ENCODE assay signal across 1 cellular context in the genomic region with DNA sequence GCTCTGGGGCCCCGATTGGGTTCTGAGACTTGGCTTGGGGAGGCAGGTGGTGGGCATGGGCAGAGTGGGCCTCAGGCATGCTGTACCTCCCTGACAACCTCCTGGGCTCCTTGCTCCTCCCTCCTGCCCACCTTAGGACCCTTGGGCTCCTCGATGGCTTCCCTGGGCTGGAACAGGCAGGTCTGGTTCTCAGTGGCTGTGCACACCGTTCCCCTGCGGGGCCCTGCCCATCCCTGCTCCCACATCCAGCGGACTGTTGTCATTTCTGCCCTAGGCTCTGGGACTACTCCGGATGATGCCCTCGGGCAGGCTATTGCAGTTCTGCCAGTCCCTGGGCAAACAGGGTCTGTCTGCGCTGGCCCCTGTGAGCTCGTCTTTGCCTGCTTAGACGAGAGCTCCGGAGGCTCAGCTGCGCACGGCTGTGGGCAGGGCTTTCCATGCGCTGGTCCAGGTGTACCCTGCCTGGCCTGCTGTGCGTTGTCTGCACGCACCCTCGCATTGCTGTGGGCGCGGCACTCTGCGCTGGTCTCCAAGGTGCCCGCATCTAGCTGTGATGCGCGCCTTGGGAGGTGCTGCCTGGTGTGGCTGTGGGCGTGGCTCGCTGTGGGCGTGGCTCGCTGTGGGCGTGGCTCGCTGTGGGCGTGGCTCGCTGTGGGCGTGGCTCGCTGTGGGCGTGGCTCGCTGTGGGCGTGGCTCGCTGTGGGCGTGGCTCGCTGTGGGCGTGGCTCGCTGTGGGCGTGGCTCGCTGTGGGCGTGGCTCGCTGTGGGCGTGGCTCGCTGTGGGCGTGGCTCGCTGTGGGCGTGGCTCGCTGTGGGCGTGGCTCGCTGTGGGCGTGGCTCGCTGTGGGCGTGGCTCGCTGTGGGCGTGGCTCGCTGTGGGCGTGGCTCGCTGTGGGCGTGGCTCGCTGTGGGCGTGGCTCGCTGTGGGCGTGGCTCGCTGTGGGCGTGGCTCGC.
TF ChIP-seq lines count a peak whose summit lies in the region.
"Not testable (repeated sequence)": the region's sequence is repeated elsewhere in the genome, so short reads cannot be mapped to it uniquely, and the experiment has no call there.

No MANE protein-coding gene starts in this region.

TF ChIP-seq in K562, 482 proteins besides CTCF, POLR2A, EP300 and RAD21:
- TF ChIP-seq E2F1 (CRISPR knock-in tag; IDR thresholded peaks at IDR 0.05) (peak; percentile 55; the same call in 1 of the 2 replicates), KLF13 (tag; IDR thresholded peaks at IDR 0.05; ENCODE audit: borderline replicate concordance, low read depth) (peak; percentile 66; the same call in 1 of the 2 replicates), POLR2G (IDR thresholded peaks at IDR 0.05; ENCODE audit: low read depth, low read length) (peak; percentile 55; the same call in 1 of the 2 replicates), ZNF511 (CRISPR knock-in tag; IDR thresholded peaks at IDR 0.05) (peak; percentile 62; the same call in 1 of the 2 replicates), MAX (CRISPR knock-in tag; IDR thresholded peaks at IDR 0.05) (peak; percentile 64; the same call in 1 of the 2 replicates), CREM (IDR thresholded peaks at IDR 0.05; ENCODE audit: low read depth) (peak; percentile 46; the same call in 1 of the 2 replicates), TFAP4 (CRISPR knock-in tag; IDR thresholded peaks at IDR 0.05; ENCODE audit: borderline replicate concordance) (peak; percentile 15; the same call in 1 of the 2 replicates), FIP1L1 (IDR thresholded peaks at IDR 0.05; ENCODE audit: low read depth, low read length, poor library complexity, severe bottlenecking) (peak; percentile 32), SP1 (CRISPR knock-in tag; IDR thresholded peaks at IDR 0.05) (peak; percentile 100), KLF1 (tag; IDR thresholded peaks at IDR 0.05) (0 out of 2 replicates have a peak, but pooled peaks have one; percentile 70), RBFOX2 (IDR thresholded peaks at IDR 0.05; ENCODE audit: low read depth, low read length) (peak; percentile 45; the same call in 1 of the 2 replicates), CCNT2 (IDR thresholded peaks at IDR 0.05; ENCODE audit: borderline replicate concordance, extremely low read depth, insufficient read length, low read depth, low read length) (peak; percentile 29), CREB1 (IDR thresholded peaks at IDR 0.05) (peak; percentile 53), MYC (IDR thresholded peaks at IDR 0.05; ENCODE audit: low read depth, low read length) (peak; percentile 36; the same call in 1 of the 2 replicates), RB1 (IDR thresholded peaks at IDR 0.05; ENCODE audit: low read depth) (peak; percentile 20; the same call in 1 of the 2 replicates), ZBTB9 (CRISPR knock-in tag; IDR thresholded peaks at IDR 0.05) (peak; percentile 56; the same call in 1 of the 2 replicates)
- TF ChIP-seq, protein P1, sequence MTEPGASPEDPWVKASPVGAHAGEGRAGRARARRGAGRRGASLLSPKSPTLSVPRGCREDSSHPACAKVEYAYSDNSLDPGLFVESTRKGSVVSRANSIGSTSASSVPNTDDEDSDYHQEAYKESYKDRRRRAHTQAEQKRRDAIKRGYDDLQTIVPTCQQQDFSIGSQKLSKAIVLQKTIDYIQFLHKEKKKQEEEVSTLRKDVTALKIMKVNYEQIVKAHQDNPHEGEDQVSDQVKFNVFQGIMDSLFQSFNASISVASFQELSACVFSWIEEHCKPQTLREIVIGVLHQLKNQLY (CRISPR knock-in tag; conservative IDR thresholded peaks at IDR 0.05), result peak in 1 of 2 experiments; percentile 77; a peak in 1 of 4 replicates
- TF ChIP-seq, protein P2, sequence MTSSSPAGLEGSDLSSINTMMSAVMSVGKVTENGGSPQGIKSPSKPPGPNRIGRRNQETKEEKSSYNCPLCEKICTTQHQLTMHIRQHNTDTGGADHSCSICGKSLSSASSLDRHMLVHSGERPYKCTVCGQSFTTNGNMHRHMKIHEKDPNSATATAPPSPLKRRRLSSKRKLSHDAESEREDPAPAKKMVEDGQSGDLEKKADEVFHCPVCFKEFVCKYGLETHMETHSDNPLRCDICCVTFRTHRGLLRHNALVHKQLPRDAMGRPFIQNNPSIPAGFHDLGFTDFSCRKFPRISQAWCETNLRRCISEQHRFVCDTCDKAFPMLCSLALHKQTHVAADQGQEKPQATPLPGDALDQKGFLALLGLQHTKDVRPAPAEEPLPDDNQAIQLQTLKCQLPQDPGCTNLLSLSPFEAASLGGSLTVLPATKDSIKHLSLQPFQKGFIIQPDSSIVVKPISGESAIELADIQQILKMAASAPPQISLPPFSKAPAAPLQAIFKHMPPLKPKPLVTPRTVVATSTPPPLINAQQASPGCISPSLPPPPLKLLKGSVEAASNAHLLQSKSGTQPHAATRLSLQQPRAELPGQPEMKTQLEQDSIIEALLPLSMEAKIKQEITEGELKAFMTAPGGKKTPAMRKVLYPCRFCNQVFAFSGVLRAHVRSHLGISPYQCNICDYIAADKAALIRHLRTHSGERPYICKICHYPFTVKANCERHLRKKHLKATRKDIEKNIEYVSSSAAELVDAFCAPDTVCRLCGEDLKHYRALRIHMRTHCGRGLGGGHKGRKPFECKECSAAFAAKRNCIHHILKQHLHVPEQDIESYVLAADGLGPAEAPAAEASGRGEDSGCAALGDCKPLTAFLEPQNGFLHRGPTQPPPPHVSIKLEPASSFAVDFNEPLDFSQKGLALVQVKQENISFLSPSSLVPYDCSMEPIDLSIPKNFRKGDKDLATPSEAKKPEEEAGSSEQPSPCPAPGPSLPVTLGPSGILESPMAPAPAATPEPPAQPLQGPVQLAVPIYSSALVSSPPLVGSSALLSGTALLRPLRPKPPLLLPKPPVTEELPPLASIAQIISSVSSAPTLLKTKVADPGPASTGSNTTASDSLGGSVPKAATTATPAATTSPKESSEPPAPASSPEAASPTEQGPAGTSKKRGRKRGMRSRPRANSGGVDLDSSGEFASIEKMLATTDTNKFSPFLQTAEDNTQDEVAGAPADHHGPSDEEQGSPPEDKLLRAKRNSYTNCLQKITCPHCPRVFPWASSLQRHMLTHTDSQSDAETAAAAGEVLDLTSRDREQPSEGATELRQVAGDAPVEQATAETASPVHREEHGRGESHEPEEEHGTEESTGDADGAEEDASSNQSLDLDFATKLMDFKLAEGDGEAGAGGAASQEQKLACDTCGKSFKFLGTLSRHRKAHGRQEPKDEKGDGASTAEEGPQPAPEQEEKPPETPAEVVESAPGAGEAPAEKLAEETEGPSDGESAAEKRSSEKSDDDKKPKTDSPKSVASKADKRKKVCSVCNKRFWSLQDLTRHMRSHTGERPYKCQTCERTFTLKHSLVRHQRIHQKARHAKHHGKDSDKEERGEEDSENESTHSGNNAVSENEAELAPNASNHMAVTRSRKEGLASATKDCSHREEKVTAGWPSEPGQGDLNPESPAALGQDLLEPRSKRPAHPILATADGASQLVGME (CRISPR knock-in tag; IDR thresholded peaks at IDR 0.05), result 0 out of 2 replicates have a peak, but pooled peaks have one; percentile 11
- TF ChIP-seq CREB1 (CRISPR knock-in tag; IDR thresholded peaks at IDR 0.05); MYC (CRISPR knock-in tag; IDR thresholded peaks at IDR 0.05; ENCODE audit: borderline replicate concordance, low read depth): not testable (repeated sequence)
